12 cellular contexts compared by ENCODE assay signal in the genomic region with DNA sequence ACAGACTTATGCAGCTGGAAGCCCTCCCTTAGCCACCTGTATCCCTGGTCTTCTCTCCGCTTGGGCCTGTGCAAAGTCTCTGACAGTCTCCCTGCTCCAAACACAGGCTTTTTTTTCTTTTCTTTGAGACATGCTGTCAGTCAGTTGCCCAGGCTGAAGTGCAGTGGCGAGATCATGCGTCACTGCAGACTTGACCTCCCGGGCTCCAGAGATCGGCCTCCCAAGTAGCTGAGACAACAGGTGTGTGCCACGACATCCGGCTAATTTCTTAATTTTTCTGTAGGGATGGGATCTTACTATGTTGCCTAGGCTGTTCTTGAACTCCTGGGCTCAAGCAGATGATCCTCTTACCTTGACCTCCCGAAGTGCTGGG. TPM values are rescaled to one million over a fixed set of nuclear protein-coding genes. Genes with fewer than 3 reads are reported as not detected.
DNase-seq lines count a peak whose midpoint lies in the region; ATAC-seq and TF ChIP-seq lines count a peak whose summit lies in the region.
"Had no signal": no experiment of that assay in that cellular context is flagged by ENCODE, and none has a peak within 500 bp of the region (broad histone marks: within the 10 kb centered on the region; RNA-seq: fewer than 3 reads in every experiment).

No MANE protein-coding gene starts in this region.

- H3K79me2 ChIP-seq in DND-41 (ENCODE audit: insufficient read depth, low read length), result peaks cover 19% of the 10 kb centered on the region

- no peak overlapping the region for H3K27ac Mint-ChIP-seq in activated T-helper 1 cell treated with anti-CD3 and anti-CD28 coated beads, Interleukin-12 subunit alpha, Interleukin-12 subunit beta, Interleukin-2, Interleukin-4 antibody, amounts not matched to agents 30 ng/mL and 10 ng/mL and 1 ng/mL, durations not matched to agents 14 hours and 24 hours and 36 hours
- peak overlapping the region; percentile 99 for H3K27ac Mint-ChIP-seq in natural killer cell

- no peaks in the 10 kb centered on the region for H3K27me3 ChIP-seq in DND-41 (ENCODE audit: insufficient read depth, low read length, poor library complexity)

- peaks cover 13% of the 10 kb centered on the region for H3K36me3 Mint-ChIP-seq in activated T-helper 1 cell treated with anti-CD3 and anti-CD28 coated beads, Interleukin-12 subunit alpha, Interleukin-12 subunit beta, Interleukin-2, Interleukin-4 antibody, amounts not matched to agents 30 ng/mL and 10 ng/mL and 1 ng/mL, durations not matched to agents 14 hours and 24 hours and 36 hours (ENCODE audit: low read depth)
- no peaks in the 10 kb centered on the region for H3K36me3 Mint-ChIP-seq in natural killer cell

- H3K4me3 ChIP-seq in DND-41 (ENCODE audit: low read depth in 1 of 2, low read length in 2 of 2), result peak overlapping the region in 1 of 2 experiments; percentile 68; a peak in 1 of 4 replicates

- ATAC-seq in DND-41 (ENCODE audit: insufficient read depth, low read depth), result no peak
- no peak for ATAC-seq in natural killer cell
- no peak for ATAC-seq in HG02852 (IDR thresholded peaks at IDR 0.05; ENCODE audit: unreplicated experiment)

- H2AFZ ChIP-seq in DND-41 (ENCODE audit: low read depth, low read length), result no peak overlapping the region

- no peaks in the 10 kb centered on the region for H3K27me3 Mint-ChIP-seq in activated T-helper 1 cell treated with anti-CD3 and anti-CD28 coated beads, Interleukin-12 subunit alpha, Interleukin-12 subunit beta, Interleukin-2, Interleukin-4 antibody, amounts not matched to agents 30 ng/mL and 10 ng/mL and 1 ng/mL, durations not matched to agents 14 hours and 24 hours and 36 hours (ENCODE audit: insufficient read depth)
- H3K27me3 Mint-ChIP-seq in natural killer cell (ENCODE audit: low read depth in 2 of 2), result no peaks in the 10 kb centered on the region

- H3K4me1 ChIP-seq in DND-41 (ENCODE audit: insufficient read depth, low read length), result peaks cover 35% of the 10 kb centered on the region

- peak overlapping the region; percentile 79 for H3K4me2 ChIP-seq in DND-41 (ENCODE audit: insufficient read depth, low read length)

- H3K9me3 Mint-ChIP-seq in activated T-helper 1 cell treated with anti-CD3 and anti-CD28 coated beads, Interleukin-12 subunit alpha, Interleukin-12 subunit beta, Interleukin-2, Interleukin-4 antibody, amounts not matched to agents 30 ng/mL and 10 ng/mL and 1 ng/mL, durations not matched to agents 14 hours and 24 hours and 36 hours, result no peaks in the 10 kb centered on the region
- H3K9me3 Mint-ChIP-seq in natural killer cell, result peaks cover 0 to 6% of the 10 kb centered on the region in 2 donors

- 0 out of 2 replicates have a peak, but pooled peaks cover 5% of the 10 kb centered on the region for H4K20me1 ChIP-seq in DND-41 (ENCODE audit: insufficient read depth, low read length)

- no peak for TF ChIP-seq CTCF in 22Rv1 (IDR thresholded peaks at IDR 0.05)
- TF ChIP-seq CTCF in DND-41 (IDR thresholded peaks at IDR 0.05; ENCODE audit: borderline replicate concordance, extremely low read depth, low read length, poor library complexity, severe bottlenecking), result no peak
- TF ChIP-seq CTCF in natural killer cell (IDR thresholded peaks at IDR 0.05), result no peak

- DNase-seq in DND-41 (peak; percentile 3), natural killer cell (no peak), NK-92 (lab: John Stamatoyannopoulos, UW; ENCODE audit: unreplicated experiment) (no peak), midbrain (lab: John Stamatoyannopoulos, UW) (no peak)
- DNase-seq in activated T-helper 1 cell treated with anti-CD3 and anti-CD28 coated beads, Interleukin-12 subunit alpha, Interleukin-12 subunit beta, Interleukin-2, Interleukin-4 antibody, amounts not matched to agents 30 ng/mL and 10 ng/mL and 1 ng/mL, durations not matched to agents 14 hours and 24 hours and 36 hours (ENCODE audit: low spot score), result no peak
- no peak for DNase-seq in stimulated activated CD4-positive, alpha-beta T cell treated with anti-CD3 and anti-CD28 coated beads, Interleukin-1b, Interleukin-23, amount 100 ng/mL, for 48 hours
- DNase-seq: hypothalamus; NCI-H1417 treated with DMSO at 0.1 percent for 48 hours; stimulated activated CD4-positive, alpha-beta T cell treated with anti-CD3 and anti-CD28 coated beads, Interleukin-15, amount 100 ng/mL, for 24 hours; stimulated activated naive CD4-positive, alpha-beta T cell had no signal

- peak overlapping the region; percentile 95 for H3K4me3 Mint-ChIP-seq in activated T-helper 1 cell treated with anti-CD3 and anti-CD28 coated beads, Interleukin-12 subunit alpha, Interleukin-12 subunit beta, Interleukin-2, Interleukin-4 antibody, amounts not matched to agents 30 ng/mL and 10 ng/mL and 1 ng/mL, durations not matched to agents 14 hours and 24 hours and 36 hours
- H3K4me3 Mint-ChIP-seq in natural killer cell, result peak overlapping the region; percentile 98

- intact Hi-C loops in activated T-helper 1 cell treated with anti-CD3 and anti-CD28 coated beads, Interleukin-12 subunit alpha, Interleukin-12 subunit beta, Interleukin-2, Interleukin-4 antibody, amounts not matched to agents 30 ng/mL and 10 ng/mL and 1 ng/mL, durations not matched to agents 14 hours and 24 hours and 36 hours (cut with micrococcal nuclease), result no loop called here
- intact Hi-C loops in natural killer cell (cut with micrococcal nuclease), result no loop called here

- H3K27ac ChIP-seq in 22Rv1 (peak overlapping the region; percentile 97), DND-41 (ENCODE audit: low read length) (no peak overlapping the region)

- H3K9ac ChIP-seq in DND-41 (ENCODE audit: low read depth, low read length), result no peak overlapping the region

- peaks cover 37% of the 10 kb centered on the region for H3K4me1 Mint-ChIP-seq in activated T-helper 1 cell treated with anti-CD3 and anti-CD28 coated beads, Interleukin-12 subunit alpha, Interleukin-12 subunit beta, Interleukin-2, Interleukin-4 antibody, amounts not matched to agents 30 ng/mL and 10 ng/mL and 1 ng/mL, durations not matched to agents 14 hours and 24 hours and 36 hours (ENCODE audit: low read depth)
- H3K4me1 Mint-ChIP-seq in natural killer cell, result peaks cover 33 to 45% of the 10 kb centered on the region in 2 donors

- peaks cover 33% of the 10 kb centered on the region for H3K36me3 ChIP-seq in DND-41 (ENCODE audit: insufficient read depth, low read length)

- no peaks in the 10 kb centered on the region for H3K9me3 ChIP-seq in DND-41 (ENCODE audit: insufficient read depth, low read length, severe bottlenecking)

RNA-seq across cellular contexts. Expression of a gene that starts 1.6 kb away (rescaled TPM):
- 19.6 and 21.6 TPM in 2 replicates for total RNA-seq in activated T-helper 1 cell treated with anti-CD3 and anti-CD28 coated beads, Interleukin-12 subunit alpha, Interleukin-12 subunit beta, Interleukin-2, Interleukin-4 antibody, amounts not matched to agents 30 ng/mL and 10 ng/mL and 1 ng/mL, durations not matched to agents 14 hours and 24 hours and 36 hours
- total RNA-seq in natural killer cell, result 10 to 100 TPM; 24.9 to 40.1 (median 37.3) TPM

RNA-seq across cellular contexts. Expression of a gene that starts 13.2 kb away (rescaled TPM):
- total RNA-seq in activated T-helper 1 cell treated with anti-CD3 and anti-CD28 coated beads, Interleukin-12 subunit alpha, Interleukin-12 subunit beta, Interleukin-2, Interleukin-4 antibody, amounts not matched to agents 30 ng/mL and 10 ng/mL and 1 ng/mL, durations not matched to agents 14 hours and 24 hours and 36 hours, result 147 and 164 TPM in 2 replicates
- 10 to 100 TPM; 71.0 to 89.5 (median 81.9) TPM for total RNA-seq in natural killer cell

RNA-seq across cellular contexts. Expression of a gene that starts 16.7 kb away (rescaled TPM):
- 109 and 114 TPM in 2 replicates for total RNA-seq in activated T-helper 1 cell treated with anti-CD3 and anti-CD28 coated beads, Interleukin-12 subunit alpha, Interleukin-12 subunit beta, Interleukin-2, Interleukin-4 antibody, amounts not matched to agents 30 ng/mL and 10 ng/mL and 1 ng/mL, durations not matched to agents 14 hours and 24 hours and 36 hours
- total RNA-seq in natural killer cell, result 10 to 100 TPM; 82.7 to 95.7 (median 94.7) TPM

RNA-seq across cellular contexts. Expression of a gene that starts 27.7 kb away (rescaled TPM):
- 664 and 687 TPM in 2 replicates for total RNA-seq in activated T-helper 1 cell treated with anti-CD3 and anti-CD28 coated beads, Interleukin-12 subunit alpha, Interleukin-12 subunit beta, Interleukin-2, Interleukin-4 antibody, amounts not matched to agents 30 ng/mL and 10 ng/mL and 1 ng/mL, durations not matched to agents 14 hours and 24 hours and 36 hours
- total RNA-seq in natural killer cell, result 100 to 1,000 TPM; 330 to 451 (median 408) TPM

RNA-seq across cellular contexts. Expression of a gene that starts 52.0 kb away (rescaled TPM):
- total RNA-seq in activated T-helper 1 cell treated with anti-CD3 and anti-CD28 coated beads, Interleukin-12 subunit alpha, Interleukin-12 subunit beta, Interleukin-2, Interleukin-4 antibody, amounts not matched to agents 30 ng/mL and 10 ng/mL and 1 ng/mL, durations not matched to agents 14 hours and 24 hours and 36 hours, result 15.9 and 17.4 TPM in 2 replicates
- total RNA-seq in natural killer cell, result 10 to 100 TPM in 1 of 3 donors, 1 to 10 TPM in 2; 9.6 to 12.6 (median 9.8) TPM
